ENCODE assay signal across 8 cellular contexts in the genomic region with DNA sequence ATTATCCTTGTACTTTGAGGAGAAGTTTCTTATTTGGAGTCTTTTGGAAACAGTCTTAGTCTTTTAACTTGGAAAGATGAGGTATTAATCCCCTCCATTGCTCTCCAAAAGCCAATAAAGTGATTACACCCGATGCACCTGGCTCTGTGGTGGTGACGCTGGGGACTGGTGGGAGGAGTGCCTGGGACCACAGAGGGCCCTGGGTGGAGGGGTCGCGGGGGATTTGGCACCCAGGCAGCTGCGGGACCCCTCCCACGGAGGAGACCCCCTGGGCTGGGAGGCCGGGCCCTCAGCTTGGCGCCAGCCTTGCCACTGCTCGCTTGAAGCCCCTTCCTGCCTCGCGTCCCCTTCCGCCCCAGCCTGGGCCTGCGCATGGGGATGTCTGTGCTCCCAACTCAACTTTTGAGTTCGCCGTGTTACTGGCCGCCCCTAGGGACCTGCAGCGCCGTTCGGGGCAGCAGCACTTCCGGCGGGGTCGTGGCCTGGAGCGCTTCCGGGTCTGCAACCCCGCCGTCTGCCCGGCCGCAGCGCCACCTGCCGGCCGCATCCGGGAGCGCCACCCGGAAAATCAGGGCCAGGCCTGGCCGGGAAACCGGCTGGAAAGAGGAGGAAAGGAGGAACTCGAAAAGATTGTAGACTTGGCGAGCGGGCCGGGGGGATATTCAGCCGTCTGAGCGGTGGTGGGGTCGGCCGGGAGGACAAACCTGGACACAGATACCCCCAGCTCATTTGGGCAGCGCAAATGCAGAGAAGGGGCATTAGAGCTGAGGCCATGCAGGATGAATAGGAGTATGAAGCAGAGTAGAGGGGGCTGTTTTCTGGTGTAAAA. TPM values are rescaled to one million over a fixed set of nuclear protein-coding genes. Genes with fewer than 3 reads are reported as not detected.
DNase-seq lines count a peak whose midpoint lies in the region; ATAC-seq and TF ChIP-seq lines count a peak whose summit lies in the region.

No MANE protein-coding gene starts in this region.

- peaks cover 82% of the 10 kb centered on the region for H3K36me3 Mint-ChIP-seq in Calu3 (ENCODE audit: insufficient read depth, unreplicated experiment)
- H3K36me3 Mint-ChIP-seq in HFFc6 (ENCODE audit: low read depth), result peaks cover 34% of the 10 kb centered on the region
- H3K36me3 Mint-ChIP-seq in memory B cell, result peaks cover 29% of the 10 kb centered on the region

- H3K27me3 Mint-ChIP-seq in Calu3 (ENCODE audit: unreplicated experiment), result no peaks in the 10 kb centered on the region
- H3K27me3 Mint-ChIP-seq in HFFc6 (ENCODE audit: insufficient read depth), result peaks cover 30% of the 10 kb centered on the region
- no peaks in the 10 kb centered on the region for H3K27me3 Mint-ChIP-seq in memory B cell

- peak; percentile 76 for TF ChIP-seq CTCF in Calu3 (IDR thresholded peaks at IDR 0.05; ENCODE audit: unreplicated experiment)
- TF ChIP-seq CTCF in HFFc6 (IDR thresholded peaks at IDR 0.05), result peak; percentile 100

- ATAC-seq in memory B cell (ENCODE audit: low read depth) (peak; percentile 32), HG03565 (IDR thresholded peaks at IDR 0.05; ENCODE audit: unreplicated experiment) (no peak)

- DNase-seq in Calu3 (peak; percentile 83), HFFc6 (peak; percentile 40), NCI-H526 treated with DMSO at 0.1 percent for 48 hours (lab: John Stamatoyannopoulos, UW) (peak; percentile 35), memory B cell (ENCODE audit: low spot score in 2 of 2) (peak; percentile 84 to 88)
- peak; percentile 83 to 84 for DNase-seq in activated CD4-positive, alpha-beta T cell treated with anti-CD3 and anti-CD28 coated beads, Interleukin-2, amount 50 U/mL, for 48 hours
- DNase-seq in effector CD4-positive, alpha-beta T cell, result peak; percentile 73
- peak; percentile 74 to 81 for DNase-seq in stimulated activated CD8-positive, alpha-beta memory T cell treated with anti-CD3 and anti-CD28 coated beads, Interleukin-15, amount 100 ng/mL, for 48 hours (ENCODE audit: low read depth in 2 of 2)

- CTCF ChIA-PET in Calu3 (lab: Charles Lee), result no interaction called here

- intact Hi-C loops in Calu3 (cut with micrococcal nuclease; ENCODE audit: unreplicated experiment), result loop anchor here (5.0 kb wide), 2 partner anchors 36 to 116 kb away; a partner anchor contains a TSS

- H3K9me3 Mint-ChIP-seq in Calu3 (ENCODE audit: low read depth, unreplicated experiment), result no peaks in the 10 kb centered on the region
- H3K9me3 Mint-ChIP-seq in HFFc6, result no peaks in the 10 kb centered on the region
- no peaks in the 10 kb centered on the region for H3K9me3 Mint-ChIP-seq in memory B cell

- H3K27ac Mint-ChIP-seq in Calu3 (ENCODE audit: unreplicated experiment), result peak overlapping the region; percentile 94
- peak overlapping the region; percentile 82 for H3K27ac Mint-ChIP-seq in HFFc6
- H3K27ac Mint-ChIP-seq in memory B cell, result peak overlapping the region; percentile 97

- H3K4me3 Mint-ChIP-seq in Calu3 (ENCODE audit: low read depth, unreplicated experiment) (peak overlapping the region; percentile 95), HFFc6 (peak overlapping the region; percentile 74), memory B cell (peak overlapping the region; percentile 72)

- peaks cover 17% of the 10 kb centered on the region for H3K4me1 Mint-ChIP-seq in Calu3 (ENCODE audit: low read depth, unreplicated experiment)
- H3K4me1 Mint-ChIP-seq in HFFc6 (ENCODE audit: low read depth), result peaks cover 36% of the 10 kb centered on the region
- peaks cover 28% of the 10 kb centered on the region for H3K4me1 Mint-ChIP-seq in memory B cell

- BruUV-seq in Calu3 (replicated peaks; lab: Mats Ljungman, UMichigan), result no TSS peak

RNA-seq across cellular contexts. Expression of a gene that starts 8.4 kb away (rescaled TPM):
- total RNA-seq in Calu3 (2022), result not detected in 2 replicates
- under 1 TPM; 0.07 to 0.53 (median 0.36) TPM for total RNA-seq in HFFc6 (2021; fragmentation: NEBNext Ultra II Directional; extraction: Animal tissue kit (Norgen Biotek cat#: 25700))

RNA-seq across cellular contexts. Expression of a gene that starts 17.4 kb away (rescaled TPM):
- 0.73 TPM in 1 of 2 replicates, not detected in the other for total RNA-seq in Calu3 (2022)
- under 1 TPM; 0.27 to 0.99 (median 0.72) TPM for total RNA-seq in HFFc6 (2021; fragmentation: NEBNext Ultra II Directional; extraction: Animal tissue kit (Norgen Biotek cat#: 25700))

RNA-seq across cellular contexts. Expression of a gene that starts 24.4 kb away (rescaled TPM):
- total RNA-seq in Calu3 (2022), result 3.7 and 5.0 TPM in 2 replicates
- total RNA-seq in HFFc6 (2021; fragmentation: NEBNext Ultra II Directional; extraction: Animal tissue kit (Norgen Biotek cat#: 25700)), result 1 to 10 TPM in 5 of 6 experiments, under 1 TPM in 1; 0.98 to 2.3 (median 1.4) TPM

RNA-seq across cellular contexts. Expression of a gene that starts 34.4 kb away (rescaled TPM):
- not detected in 2 replicates for total RNA-seq in Calu3 (2022)
- total RNA-seq in HFFc6 (2021; fragmentation: NEBNext Ultra II Directional; extraction: Animal tissue kit (Norgen Biotek cat#: 25700)), result not detected

RNA-seq across cellular contexts. Expression of a gene that starts 36.9 kb away (rescaled TPM):
- total RNA-seq in Calu3 (2022), result 83.0 and 83.6 TPM in 2 replicates
- 10 to 100 TPM; 48.7 to 60.6 (median 54.8) TPM for total RNA-seq in HFFc6 (2021; fragmentation: NEBNext Ultra II Directional; extraction: Animal tissue kit (Norgen Biotek cat#: 25700))

Comparison
In these comparisons a context has a peak if more than half of its experiments do, and no peak if none do; other contexts are left out.
1. DNase-seq: peak in every context shown above with its lines; median percentile 86 in memory B cell; 84 in activated CD4-positive, alpha-beta T cell treated with anti-CD3 and anti-CD28 coated beads, Interleukin-2, amount 50 U/mL, for 48 hours; 83 in Calu3; 78 in stimulated activated CD8-positive, alpha-beta memory T cell treated with anti-CD3 and anti-CD28 coated beads, Interleukin-15, amount 100 ng/mL, for 48 hours; 73 in effector CD4-positive, alpha-beta T cell; 40 in HFFc6; 35 in NCI-H526 treated with DMSO at 0.1 percent for 48 hours.